In genomic region chr14:21415329-21415728, GRCh38 we compare ENCODE assay signal across 15 cellular contexts. TPM values are rescaled to one million over a fixed set of nuclear protein-coding genes. Genes with fewer than 3 reads are reported as not detected.
DNase-seq lines count a peak whose midpoint lies in the region; ATAC-seq and TF ChIP-seq lines count a peak whose summit lies in the region.
"Had no signal": no experiment of that assay in that cellular context is flagged by ENCODE, and none has a peak within 500 bp of the region (broad histone marks: within the 10 kb centered on the region; RNA-seq: fewer than 3 reads in every experiment).

No MANE protein-coding gene starts in this region.

- H3K4me1 Mint-ChIP-seq in activated T-cell treated with anti-CD3 and anti-CD28 coated beads, Interleukin-2, amount 50 U/mL, for 24 hours (ENCODE audit: low read depth): peaks cover 28% of the 10 kb centered on the region
- H3K4me1 Mint-ChIP-seq in activated T-cell treated with anti-CD3 and anti-CD28 coated beads, Interleukin-2, amount 50 U/mL, for 4 hours (ENCODE audit: low read depth): peaks cover 10% of the 10 kb centered on the region
- H3K4me1 Mint-ChIP-seq in CD4-positive, CD25-positive, alpha-beta regulatory T cell: peaks cover 3 to 14% (median 5%) of the 10 kb centered on the region in 4 donors
- H3K4me1 Mint-ChIP-seq in activated CD8-positive, alpha-beta T cell treated with anti-CD3 and anti-CD28 coated beads, Interleukin-2, amount 10 ng/mL, durations not matched to agents 7 days and 5 days (ENCODE audit: low read depth): peaks cover 4% of the 10 kb centered on the region
- H3K4me1 Mint-ChIP-seq in activated naive CD8-positive, alpha-beta T cell treated with anti-CD3 and anti-CD28 coated beads, Interleukin-2, amount 50 U/mL, for 24 hours: peaks cover 22% of the 10 kb centered on the region
- no peaks in the 10 kb centered on the region for H3K4me1 Mint-ChIP-seq in natural killer cell
- H3K4me1 Mint-ChIP-seq: B cell; CD4-positive, alpha-beta memory T cell had no signal

- H3K4me1 ChIP-seq in CD4-positive, CD25-positive, alpha-beta regulatory T cell (ENCODE audit: control insufficient read depth, insufficient read depth, low read length, poor library complexity, severe bottlenecking): no peaks in the 10 kb centered on the region
- H3K4me1 ChIP-seq: HAP-1 had no signal

- no peak overlapping the region for H3K27ac ChIP-seq in CD4-positive, CD25-positive, alpha-beta regulatory T cell (ENCODE audit: insufficient read depth, low read length, poor library complexity, severe bottlenecking)

- ATAC-seq in activated T-cell treated with anti-CD3 and anti-CD28 coated beads, Interleukin-2, amount 50 U/mL, for 4 hours: no peak
- no peak for ATAC-seq in CD4-positive, CD25-positive, alpha-beta regulatory T cell (ENCODE audit: low read depth in 2 of 2)
- ATAC-seq in activated CD8-positive, alpha-beta T cell treated with anti-CD3 and anti-CD28 coated beads, Interleukin-2, amount 10 ng/mL, durations not matched to agents 7 days and 5 days: no peak
- no peak for ATAC-seq in activated naive CD8-positive, alpha-beta T cell treated with anti-CD3 and anti-CD28 coated beads, Interleukin-2, amount 50 U/mL, for 24 hours
- no peak for ATAC-seq in natural killer cell
- ATAC-seq in left ventricle myocardium superior: no peak
- ATAC-seq: GM12878, HepG2 had no signal

- intact Hi-C loops in natural killer cell (cut with micrococcal nuclease): no loop called here
- intact Hi-C loops in left ventricle myocardium superior (cut with micrococcal nuclease): no loop called here

- H3K27me3 ChIP-seq in CD4-positive, CD25-positive, alpha-beta regulatory T cell (ENCODE audit: control insufficient read depth, insufficient read depth, low read length): no peaks in the 10 kb centered on the region

- peaks cover 95% of the 10 kb centered on the region for H3K36me3 Mint-ChIP-seq in activated T-cell treated with anti-CD3 and anti-CD28 coated beads, Interleukin-2, amount 50 U/mL, for 24 hours (ENCODE audit: low read depth)
- H3K36me3 Mint-ChIP-seq in activated T-cell treated with anti-CD3 and anti-CD28 coated beads, Interleukin-2, amount 50 U/mL, for 4 hours (ENCODE audit: insufficient read depth): peaks cover 39% of the 10 kb centered on the region
- H3K36me3 Mint-ChIP-seq in CD4-positive, CD25-positive, alpha-beta regulatory T cell: peaks cover 44% of the 10 kb centered on the region
- H3K36me3 Mint-ChIP-seq in activated CD8-positive, alpha-beta T cell treated with anti-CD3 and anti-CD28 coated beads, Interleukin-2, amount 10 ng/mL, durations not matched to agents 7 days and 5 days (ENCODE audit: low read depth): peaks cover 65% of the 10 kb centered on the region
- peaks cover 60% of the 10 kb centered on the region for H3K36me3 Mint-ChIP-seq in activated naive CD8-positive, alpha-beta T cell treated with anti-CD3 and anti-CD28 coated beads, Interleukin-2, amount 50 U/mL, for 24 hours (ENCODE audit: low read depth)
- peaks cover 19% of the 10 kb centered on the region for H3K36me3 Mint-ChIP-seq in natural killer cell

- no peak overlapping the region for H3K4me3 ChIP-seq in CD4-positive, CD25-positive, alpha-beta regulatory T cell (ENCODE audit: low read depth, low read length)
- H3K4me3 ChIP-seq: GM12878, HAP-1 had no signal

- no peak for DNase-seq in activated T-cell treated with anti-CD3 and anti-CD28 coated beads, Interleukin-2, amount 50 U/mL, for 24 hours
- DNase-seq in activated T-cell treated with anti-CD3 and anti-CD28 coated beads, Interleukin-2, amount 50 U/mL, for 4 hours: no peak
- no peak for DNase-seq in CD4-positive, CD25-positive, alpha-beta regulatory T cell
- no peak for DNase-seq in activated CD8-positive, alpha-beta T cell treated with anti-CD3 and anti-CD28 coated beads, Interleukin-2, amount 10 ng/mL, durations not matched to agents 7 days and 5 days
- DNase-seq in activated naive CD8-positive, alpha-beta T cell treated with anti-CD3 and anti-CD28 coated beads, Interleukin-2, amount 50 U/mL, for 24 hours: no peak
- DNase-seq in natural killer cell (no peak), left ventricle myocardium superior (no peak)
- DNase-seq: C1 segment of cervical spinal cord; CD4-positive, alpha-beta memory T cell; DMS79; HFFc6 had no signal

- TF ChIP-seq CTCF in natural killer cell (IDR thresholded peaks at IDR 0.05): no peak

- H3K27me3 Mint-ChIP-seq in activated T-cell treated with anti-CD3 and anti-CD28 coated beads, Interleukin-2, amount 50 U/mL, for 24 hours: no peaks in the 10 kb centered on the region
- H3K27me3 Mint-ChIP-seq in activated T-cell treated with anti-CD3 and anti-CD28 coated beads, Interleukin-2, amount 50 U/mL, for 4 hours (ENCODE audit: low read depth): no peaks in the 10 kb centered on the region
- H3K27me3 Mint-ChIP-seq in CD4-positive, CD25-positive, alpha-beta regulatory T cell: no peaks in the 10 kb centered on the region
- H3K27me3 Mint-ChIP-seq in activated CD8-positive, alpha-beta T cell treated with anti-CD3 and anti-CD28 coated beads, Interleukin-2, amount 10 ng/mL, durations not matched to agents 7 days and 5 days (ENCODE audit: low read depth): no peaks in the 10 kb centered on the region
- no peaks in the 10 kb centered on the region for H3K27me3 Mint-ChIP-seq in activated naive CD8-positive, alpha-beta T cell treated with anti-CD3 and anti-CD28 coated beads, Interleukin-2, amount 50 U/mL, for 24 hours
- no peaks in the 10 kb centered on the region for H3K27me3 Mint-ChIP-seq in natural killer cell (ENCODE audit: low read depth in 2 of 2)
- H3K27me3 Mint-ChIP-seq: B cell; CD4-positive, alpha-beta memory T cell had no signal

- peaks cover 78% of the 10 kb centered on the region for H3K36me3 ChIP-seq in CD4-positive, CD25-positive, alpha-beta regulatory T cell (ENCODE audit: control insufficient read depth, insufficient read depth, low read length)

- no peaks in the 10 kb centered on the region for H3K9me3 Mint-ChIP-seq in activated T-cell treated with anti-CD3 and anti-CD28 coated beads, Interleukin-2, amount 50 U/mL, for 24 hours
- no peaks in the 10 kb centered on the region for H3K9me3 Mint-ChIP-seq in activated T-cell treated with anti-CD3 and anti-CD28 coated beads, Interleukin-2, amount 50 U/mL, for 4 hours
- no peaks in the 10 kb centered on the region for H3K9me3 Mint-ChIP-seq in CD4-positive, CD25-positive, alpha-beta regulatory T cell
- no peaks in the 10 kb centered on the region for H3K9me3 Mint-ChIP-seq in activated CD8-positive, alpha-beta T cell treated with anti-CD3 and anti-CD28 coated beads, Interleukin-2, amount 10 ng/mL, durations not matched to agents 7 days and 5 days (ENCODE audit: insufficient read depth)
- no peaks in the 10 kb centered on the region for H3K9me3 Mint-ChIP-seq in activated naive CD8-positive, alpha-beta T cell treated with anti-CD3 and anti-CD28 coated beads, Interleukin-2, amount 50 U/mL, for 24 hours
- no peaks in the 10 kb centered on the region for H3K9me3 Mint-ChIP-seq in natural killer cell
- H3K9me3 Mint-ChIP-seq: CD4-positive, alpha-beta memory T cell; HFFc6 had no signal

- POLR2A ChIA-PET in activated CD8-positive, alpha-beta T cell treated with anti-CD3 and anti-CD28 coated beads, Interleukin-2, amount 10 ng/mL, durations not matched to agents 7 days and 5 days (lab: Charles Lee): no interaction called here

- H3K9me3 ChIP-seq in CD4-positive, CD25-positive, alpha-beta regulatory T cell (ENCODE audit: control insufficient read depth in 2 of 2, low read length in 2 of 2): no peaks in the 10 kb centered on the region
- H3K9me3 ChIP-seq: HAP-1 had no signal

- peak overlapping the region; percentile 94 for H3K27ac Mint-ChIP-seq in activated T-cell treated with anti-CD3 and anti-CD28 coated beads, Interleukin-2, amount 50 U/mL, for 24 hours
- H3K27ac Mint-ChIP-seq in CD4-positive, CD25-positive, alpha-beta regulatory T cell: peak overlapping the region in 2 of 3 donors; percentile 10 to 12
- H3K27ac Mint-ChIP-seq in activated CD8-positive, alpha-beta T cell treated with anti-CD3 and anti-CD28 coated beads, Interleukin-2, amount 10 ng/mL, durations not matched to agents 7 days and 5 days: peak overlapping the region; percentile 6
- peak overlapping the region; percentile 90 for H3K27ac Mint-ChIP-seq in activated naive CD8-positive, alpha-beta T cell treated with anti-CD3 and anti-CD28 coated beads, Interleukin-2, amount 50 U/mL, for 24 hours
- no peak overlapping the region for H3K27ac Mint-ChIP-seq in natural killer cell
- H3K27ac Mint-ChIP-seq: B cell, HFFc6 had no signal

- H3K4me3 Mint-ChIP-seq in activated T-cell treated with anti-CD3 and anti-CD28 coated beads, Interleukin-2, amount 50 U/mL, for 24 hours: no peak overlapping the region
- H3K4me3 Mint-ChIP-seq in activated T-cell treated with anti-CD3 and anti-CD28 coated beads, Interleukin-2, amount 50 U/mL, for 4 hours: no peak overlapping the region
- no peak overlapping the region for H3K4me3 Mint-ChIP-seq in CD4-positive, CD25-positive, alpha-beta regulatory T cell
- no peak overlapping the region for H3K4me3 Mint-ChIP-seq in activated CD8-positive, alpha-beta T cell treated with anti-CD3 and anti-CD28 coated beads, Interleukin-2, amount 10 ng/mL, durations not matched to agents 7 days and 5 days
- H3K4me3 Mint-ChIP-seq in activated naive CD8-positive, alpha-beta T cell treated with anti-CD3 and anti-CD28 coated beads, Interleukin-2, amount 50 U/mL, for 24 hours: no peak overlapping the region
- H3K4me3 Mint-ChIP-seq in natural killer cell: no peak overlapping the region
- H3K4me3 Mint-ChIP-seq: B cell; CD4-positive, alpha-beta memory T cell; HFFc6 had no signal

- CTCF ChIA-PET in activated CD8-positive, alpha-beta T cell treated with anti-CD3 and anti-CD28 coated beads, Interleukin-2, amount 10 ng/mL, durations not matched to agents 7 days and 5 days (lab: Charles Lee): interaction anchor here (0.7 to 1.7 kb wide), 5 partner anchors 9 to 41 kb away, joined by 3 to 5 read pairs (median 3); partner anchors contain the start of gene CHD8

RNA-seq across cellular contexts. Expression of gene SUPT16H, which starts 31.5 kb away (rescaled TPM):
- 100 to 1,000 TPM; 166 to 187 (median 173) TPM for total RNA-seq in activated T-cell treated with anti-CD3 and anti-CD28 coated beads, Interleukin-2, amount 50 U/mL, for 4 hours
- 49.7 TPM for total RNA-seq in CD4-positive, CD25-positive, alpha-beta regulatory T cell
- 10 to 100 TPM; 58.8 to 65.5 (median 63.7) TPM for polyA plus RNA-seq in CD4-positive, CD25-positive, alpha-beta regulatory T cell
- 100 to 1,000 TPM; 136 to 138 TPM for total RNA-seq in activated CD8-positive, alpha-beta T cell treated with anti-CD3 and anti-CD28 coated beads, Interleukin-2, amount 10 ng/mL, durations not matched to agents 7 days and 5 days
- total RNA-seq in natural killer cell (10 to 100 TPM; 60.3 to 72.6 (median 65.1) TPM), left ventricle myocardium superior (28.5 TPM)

RNA-seq across cellular contexts. Expression of gene CHD8, which starts 40.6 kb away (rescaled TPM):
- 10 to 100 TPM; 82.1 to 84.1 (median 84.1) TPM for total RNA-seq in activated T-cell treated with anti-CD3 and anti-CD28 coated beads, Interleukin-2, amount 50 U/mL, for 4 hours
- 142 TPM for total RNA-seq in CD4-positive, CD25-positive, alpha-beta regulatory T cell
- 10 to 100 TPM; 15.3 to 30.9 (median 20.9) TPM for polyA plus RNA-seq in CD4-positive, CD25-positive, alpha-beta regulatory T cell
- 100 to 1,000 TPM; 116 to 119 TPM for total RNA-seq in activated CD8-positive, alpha-beta T cell treated with anti-CD3 and anti-CD28 coated beads, Interleukin-2, amount 10 ng/mL, durations not matched to agents 7 days and 5 days
- total RNA-seq in natural killer cell (100 to 1,000 TPM; 150 to 167 (median 162) TPM), left ventricle myocardium superior (28.8 TPM)

Comparison
In these comparisons a context has a peak if more than half of its experiments do, and no peak if none do; other contexts are left out.
1. H3K27ac Mint-ChIP-seq: peak in activated T-cell treated with anti-CD3 and anti-CD28 coated beads, Interleukin-2, amount 50 U/mL, for 24 hours (single experiment), CD4-positive, CD25-positive, alpha-beta regulatory T cell (2 of 3), activated CD8-positive, alpha-beta T cell treated with anti-CD3 and anti-CD28 coated beads, Interleukin-2, amount 10 ng/mL, durations not matched to agents 7 days and 5 days (single experiment) and activated naive CD8-positive, alpha-beta T cell treated with anti-CD3 and anti-CD28 coated beads, Interleukin-2, amount 50 U/mL, for 24 hours (single experiment); none in natural killer cell (0 of 2).